Comparison of ENCODE assay signal across 9 cellular contexts in genomic region chr17:1730345-1731193, GRCh38. TPM values are rescaled to one million over a fixed set of nuclear protein-coding genes. Genes with fewer than 3 reads are reported as not detected.
DNase-seq lines count a peak whose midpoint lies in the region; ATAC-seq and TF ChIP-seq lines count a peak whose summit lies in the region.
"Had no signal": no experiment of that assay in that cellular context is flagged by ENCODE, and none has a peak within 500 bp of the region (broad histone marks: within the 10 kb centered on the region; RNA-seq: fewer than 3 reads in every experiment).

No MANE protein-coding gene starts in this region.

- in situ Hi-C loops in GM13976 (cut with MboI; ENCODE audit: low sequenced_read_pairs, unreplicated experiment): no loop called here

- H3K4me3 ChIP-seq in fibroblast of mammary gland (ENCODE audit: control insufficient read depth, low read depth, low read length): no peak overlapping the region

- peaks cover 14% of the 10 kb centered on the region for H3K4me1 Mint-ChIP-seq in osteocyte (ENCODE audit: unreplicated experiment)

- TF ChIP-seq CTCF in RWPE1 (conservative IDR thresholded peaks at IDR 0.05; ENCODE audit: low read depth) (no peak), fibroblast of mammary gland (conservative IDR thresholded peaks at IDR 0.05; ENCODE audit: control insufficient read depth, insufficient read depth, low read depth, low read length) (no peak), osteocyte (IDR thresholded peaks at IDR 0.05) (no peak), GM13976 (IDR thresholded peaks at IDR 0.05; ENCODE audit: borderline replicate concordance, control extremely low read depth, extremely low read depth, insufficient read depth, missing control alignments) (no peak)

- DNase-seq in AG08396 (ENCODE audit: low spot score) (peak; percentile 80), RWPE1 (ENCODE audit: low spot score) (peak; percentile 60), fibroblast of mammary gland (ENCODE audit: low read depth) (peak; percentile 98), osteocyte (ENCODE audit: extremely low spot score, unreplicated experiment) (peak; percentile 83), GM13976 (ENCODE audit: low spot score) (no peak), ecto neural progenitor cell (ENCODE audit: low spot score) (no peak), NCI-H128 (lab: John Stamatoyannopoulos, UW; ENCODE audit: unreplicated experiment) (no peak)

- H3K27me3 Mint-ChIP-seq in osteocyte (ENCODE audit: unreplicated experiment): no peaks in the 10 kb centered on the region

- H3K27ac ChIP-seq in RWPE1: peak overlapping the region; percentile 99
- H3K27ac ChIP-seq: neutrophil had no signal

- no peak overlapping the region for H3K4me3 Mint-ChIP-seq in osteocyte (ENCODE audit: unreplicated experiment)

- no peak for ATAC-seq in HG03280 (IDR thresholded peaks at IDR 0.05; ENCODE audit: unreplicated experiment)

- POLR2A ChIA-PET in RWPE1 (lab: Yijun Ruan, JAX; ENCODE audit: low non-redundant PET): interaction anchor here (0.5 kb wide), 1 partner anchor 39 kb away, joined by 5 read pairs; no protein-coding TSS in a partner anchor

- peaks cover 8% of the 10 kb centered on the region for H3K36me3 Mint-ChIP-seq in osteocyte (ENCODE audit: unreplicated experiment)

- CTCF ChIA-PET in RWPE1 (lab: Yijun Ruan, JAX): interaction anchor here (0.6 to 2.1 kb wide), 3 partner anchors 9 to 226 kb away, joined by 3 to 7 read pairs (median 3); no protein-coding TSS in a partner anchor

- no peak overlapping the region for H3K27ac Mint-ChIP-seq in osteocyte (ENCODE audit: unreplicated experiment)

- H3K9me3 Mint-ChIP-seq in osteocyte (ENCODE audit: unreplicated experiment): no peaks in the 10 kb centered on the region

RNA-seq across cellular contexts. Expression of gene WDR81, which starts 6.1 kb away (rescaled TPM):
- 30.8 and 33.3 TPM in 2 replicates for total RNA-seq in osteocyte

RNA-seq across cellular contexts. Expression of gene SERPINF2, which starts 12.1 kb away (rescaled TPM):
- 0.38 and 0.50 TPM in 2 replicates for total RNA-seq in osteocyte

RNA-seq across cellular contexts. Expression of gene TLCD2, which starts 20.4 kb away (rescaled TPM):
- 4.2 and 4.7 TPM in 2 replicates for total RNA-seq in osteocyte

RNA-seq across cellular contexts. Expression of gene SERPINF1, which starts 31.3 kb away (rescaled TPM):
- 164 and 175 TPM in 2 replicates for total RNA-seq in osteocyte

RNA-seq across cellular contexts. Expression of gene PRPF8, which starts 45.9 kb away (rescaled TPM):
- total RNA-seq in osteocyte: 238 and 262 TPM in 2 replicates

Comparison
In these comparisons a context has a peak if more than half of its experiments do, and no peak if none do; other contexts are left out.
1. DNase-seq: peak in AG08396 (single experiment), RWPE1 (single experiment), fibroblast of mammary gland (single experiment) and osteocyte (single experiment); none in GM13976 (single experiment), ecto neural progenitor cell (single experiment) and NCI-H128 (single experiment).